Comparison of ENCODE assay signal across 8 cellular contexts in the genomic region with DNA sequence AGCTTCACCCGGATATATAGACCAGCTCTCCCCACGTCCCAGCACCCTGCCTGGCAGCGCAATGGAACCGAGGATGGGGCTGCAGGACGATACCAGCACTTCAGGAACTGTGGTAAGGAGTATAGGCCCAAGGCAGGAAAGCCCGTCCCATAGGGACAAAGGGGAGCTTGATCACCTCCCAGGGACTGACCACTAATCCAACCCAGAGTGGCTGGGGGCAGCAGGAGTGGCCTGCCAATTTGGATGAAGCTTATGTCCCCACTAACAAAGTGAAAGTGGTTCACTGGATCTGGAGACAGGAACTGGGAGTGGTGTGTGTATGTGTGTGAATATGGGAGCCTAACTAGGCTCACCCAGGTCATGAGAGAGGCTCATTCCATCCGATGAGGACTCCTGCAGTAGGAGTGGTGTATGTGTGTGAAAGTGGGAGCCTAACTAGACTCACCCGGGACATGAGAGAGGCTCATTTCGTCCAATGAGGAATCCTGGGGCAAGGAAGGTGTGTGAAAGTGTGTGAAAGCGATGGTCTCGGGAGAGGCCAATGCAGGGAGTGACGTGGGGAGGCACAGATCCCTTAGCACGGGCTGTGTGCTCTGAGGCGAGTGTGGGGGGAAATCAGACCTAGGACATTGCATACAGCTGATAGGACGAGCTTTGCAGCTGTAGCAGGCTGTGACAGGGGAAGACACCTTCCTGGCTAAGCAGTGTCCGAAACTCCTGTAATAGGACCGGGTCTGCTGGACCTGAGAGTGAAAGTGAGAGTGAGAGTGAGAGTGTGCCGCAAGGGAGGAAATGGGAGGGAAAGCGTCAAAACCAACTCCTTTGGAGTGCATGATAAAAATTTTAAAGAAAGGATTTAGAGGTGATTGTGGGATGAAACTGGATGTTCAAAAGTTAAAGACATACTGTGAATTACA. TPM values are rescaled to one million over a fixed set of nuclear protein-coding genes. Genes with fewer than 3 reads are reported as not detected.
DNase-seq lines count a peak whose midpoint lies in the region; ATAC-seq and TF ChIP-seq lines count a peak whose summit lies in the region.

No MANE protein-coding gene starts in this region.

- peak overlapping the region; percentile 44 to 96 (median 71) for H3K4me3 ChIP-seq in heart right ventricle

- peak overlapping the region; percentile 78 to 97 (median 94) for H3K27ac ChIP-seq in heart right ventricle

- H3K27ac Mint-ChIP-seq in activated naive CD4-positive, alpha-beta T cell treated with anti-CD3 and anti-CD28 coated beads, Interleukin-2, amount 10 ng/mL, durations not matched to agents 7 days and 5 days, result no peak overlapping the region

- ATAC-seq in GM18861 (IDR thresholded peaks at IDR 0.05; ENCODE audit: unreplicated experiment) (peak; percentile 83), HG02943 (IDR thresholded peaks at IDR 0.05; ENCODE audit: low read depth, unreplicated experiment) (peak; percentile 79), heart right ventricle (peak; percentile 72 to 82 (median 76))

- H3K9me3 ChIP-seq in heart right ventricle, result no peaks in the 10 kb centered on the region

- TF ChIP-seq CTCF in heart right ventricle (IDR thresholded peaks at IDR 0.05), result no peak

- H3K36me3 Mint-ChIP-seq in activated naive CD4-positive, alpha-beta T cell treated with anti-CD3 and anti-CD28 coated beads, Interleukin-2, amount 10 ng/mL, durations not matched to agents 7 days and 5 days, result peaks cover 2% of the 10 kb centered on the region

- peaks cover 0 to 54% (median 27%) of the 10 kb centered on the region in 9 donors for H3K4me1 ChIP-seq in heart right ventricle

- H3K4me1 Mint-ChIP-seq in activated naive CD4-positive, alpha-beta T cell treated with anti-CD3 and anti-CD28 coated beads, Interleukin-2, amount 10 ng/mL, durations not matched to agents 7 days and 5 days, result peaks cover 5% of the 10 kb centered on the region

- H3K4me3 Mint-ChIP-seq in activated naive CD4-positive, alpha-beta T cell treated with anti-CD3 and anti-CD28 coated beads, Interleukin-2, amount 10 ng/mL, durations not matched to agents 7 days and 5 days, result no peak overlapping the region

- no peaks in the 10 kb centered on the region for H3K36me3 ChIP-seq in heart right ventricle

- peaks cover 7% of the 10 kb centered on the region for H3K9me3 Mint-ChIP-seq in activated naive CD4-positive, alpha-beta T cell treated with anti-CD3 and anti-CD28 coated beads, Interleukin-2, amount 10 ng/mL, durations not matched to agents 7 days and 5 days

- WGBS in heart right ventricle, 2 donors, result 14 to 16% methylated on average over 19 of the region's 19 CpGs

- H3K27me3 Mint-ChIP-seq in activated naive CD4-positive, alpha-beta T cell treated with anti-CD3 and anti-CD28 coated beads, Interleukin-2, amount 10 ng/mL, durations not matched to agents 7 days and 5 days, result peaks cover 12% of the 10 kb centered on the region

- DNase-seq in C1 segment of cervical spinal cord (lab: John Stamatoyannopoulos, UW) (peak in 12 of 14 donors; percentile 53 to 92 (median 74)), NCI-H345 treated with DMSO at 0.1 percent for 48 hours (lab: John Stamatoyannopoulos, UW; ENCODE audit: unreplicated experiment) (peak; percentile 64), heart right ventricle (peak in 1 of 2 donors; percentile 29), posterior cingulate gyrus (peak in 8 of 10 donors; percentile 26 to 87 (median 50)), mesenteric fat pad (ENCODE audit: low spot score) (no peak)
- peak; percentile 57 for DNase-seq in activated naive CD4-positive, alpha-beta T cell treated with anti-CD3 and anti-CD28 coated beads, Interleukin-2, amount 10 ng/mL, durations not matched to agents 7 days and 5 days

- CTCF ChIA-PET in activated naive CD4-positive, alpha-beta T cell treated with anti-CD3 and anti-CD28 coated beads, Interleukin-2, amount 10 ng/mL, durations not matched to agents 7 days and 5 days (lab: Charles Lee), result interaction anchor here (1.8 kb wide), 1 partner anchor 27 kb away, joined by 4 read pairs; no protein-coding TSS in a partner anchor

- intact Hi-C loops in heart right ventricle (cut with DNase I) (loop anchor here in 3 of 10 donors (5.0 to 10.0 kb wide), 4 partner anchors 129 to 361 kb away; a partner anchor contains a TSS), posterior cingulate gyrus (cut with DNase I) (no loop called here)

- H3K27me3 ChIP-seq in heart right ventricle, result no peaks in the 10 kb centered on the region

RNA-seq across cellular contexts. Expression of a gene that starts 25.7 kb away (rescaled TPM):
- total RNA-seq in heart right ventricle (1 to 10 TPM in 2 of 10 donors, under 1 TPM in 7, not detected in 1; 0.15 to 5.2 (median 0.57) TPM), mesenteric fat pad (1.7 TPM)
- polyA plus RNA-seq in heart right ventricle, result 1 to 10 TPM in 1 of 2 donors, under 1 TPM in 1; 0.49 to 1.5 TPM

RNA-seq across cellular contexts. Expression of a gene that starts 45.4 kb away (rescaled TPM):
- under 1 TPM in 2 of 10 donors, not detected in 8; 0.67 to 0.90 TPM for total RNA-seq in heart right ventricle
- polyA plus RNA-seq in heart right ventricle, result not detected
- not detected for total RNA-seq in mesenteric fat pad

RNA-seq across cellular contexts. Expression of a gene that starts 56.2 kb away (rescaled TPM):
- total RNA-seq in heart right ventricle, result under 1 TPM in 1 of 10 donors, not detected in 9; 0.62 TPM
- under 1 TPM in 1 of 2 donors, not detected in 1; 0.07 TPM for polyA plus RNA-seq in heart right ventricle
- total RNA-seq in mesenteric fat pad, result not detected

RNA-seq across cellular contexts. Expression of a gene that starts 56.5 kb away (rescaled TPM):
- total RNA-seq in heart right ventricle, result 1 to 10 TPM in 8 of 10 donors, under 1 TPM in 2; 0.81 to 5.7 (median 1.2) TPM
- polyA plus RNA-seq in heart right ventricle, result under 1 TPM; 0.22 to 0.59 TPM
- 3.3 TPM for total RNA-seq in mesenteric fat pad
